1 cellular context compared by ENCODE assay signal in the genomic region with DNA sequence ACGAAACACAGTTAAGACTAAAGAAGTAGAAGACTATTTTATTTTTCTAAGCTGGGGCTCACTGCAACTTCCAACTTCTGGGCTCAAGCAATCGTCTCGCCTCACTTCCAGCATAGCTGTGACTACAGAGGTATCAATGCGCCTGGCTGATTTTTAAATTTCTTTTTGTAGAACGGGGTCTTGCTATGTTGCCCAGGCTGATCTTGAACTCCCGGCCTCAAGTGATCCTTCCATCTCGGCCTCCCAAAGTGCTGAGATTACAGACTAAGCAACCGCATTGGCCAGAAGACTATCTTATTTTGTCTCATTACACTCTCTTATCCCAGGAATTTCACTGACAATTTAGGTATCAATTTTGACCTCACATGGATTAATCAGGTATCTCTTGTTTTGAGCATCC.
TF ChIP-seq lines count a peak whose summit lies in the region.

No MANE protein-coding gene starts in this region.

TF ChIP-seq in K562, 482 proteins besides CTCF, POLR2A, EP300 and RAD21:
- TF ChIP-seq WHSC1 (IDR thresholded peaks at IDR 0.05; ENCODE audit: low read length) = no peak
- TF ChIP-seq ZNF121 (CRISPR knock-in tag; conservative IDR thresholded peaks at IDR 0.05) = peak; percentile 82
- no peak for TF ChIP-seq HNRNPUL1 (IDR thresholded peaks at IDR 0.05; ENCODE audit: low read length)
